Comparison of ENCODE assay signal across 1 cellular context in the genomic region with DNA sequence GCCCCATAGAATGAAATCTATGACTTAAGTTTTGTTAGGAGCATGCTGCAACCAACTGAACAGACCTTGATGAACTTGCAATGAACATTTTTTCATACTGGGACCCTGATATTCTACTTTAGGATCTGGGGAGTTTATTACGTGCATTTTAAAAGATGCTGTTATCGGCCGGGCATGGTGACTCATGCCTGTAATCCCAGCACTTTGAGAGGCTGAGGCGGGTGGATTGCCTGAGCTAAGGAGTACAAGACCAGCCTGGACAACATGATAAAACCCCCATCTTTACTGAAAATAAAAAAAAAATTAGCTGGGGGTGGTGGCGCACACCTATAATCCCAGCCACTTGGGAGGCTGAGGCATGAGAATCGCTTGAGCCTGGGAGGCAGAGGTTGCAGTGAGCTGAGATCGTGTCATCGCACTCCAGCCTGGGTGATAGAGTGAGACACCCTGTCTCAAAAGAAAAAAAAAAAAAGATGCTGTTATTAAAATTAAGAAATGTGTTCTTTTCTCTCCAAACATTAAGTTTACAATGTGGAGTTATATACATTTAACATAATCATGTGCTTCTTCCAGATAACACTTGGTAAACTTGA.
A peak's percentile ranks its signal among the peaks of the same experiment; 100 is the strongest.
TF ChIP-seq lines count a peak whose summit lies in the region.

No MANE protein-coding gene starts in this region.

TF ChIP-seq in K562, 482 proteins besides CTCF, POLR2A, EP300 and RAD21 (continued from another document):
- peak; percentile 89 to 93 for TF ChIP-seq TRIM24 (IDR thresholded peaks at IDR 0.05)
- TF ChIP-seq SUPT5H (IDR thresholded peaks at IDR 0.05): no peak
- no peak for TF ChIP-seq ZNF431 (CRISPR knock-in tag; IDR thresholded peaks at IDR 0.05)
- peak; percentile 21; the same call in 1 of the 2 replicates for TF ChIP-seq ATF7 (IDR thresholded peaks at IDR 0.05)
- 0 out of 2 replicates have a peak, but pooled peaks have one; percentile 18 for TF ChIP-seq ZBTB2 (IDR thresholded peaks at IDR 0.05)
- 0 out of 2 replicates have a peak, but pooled peaks have one; percentile 31 for TF ChIP-seq ZEB2 (IDR thresholded peaks at IDR 0.05)
- TF ChIP-seq CGGBP1 (CRISPR knock-in tag; IDR thresholded peaks at IDR 0.05): no peak
- TF ChIP-seq ARID3B (CRISPR knock-in tag; IDR thresholded peaks at IDR 0.05; ENCODE audit: borderline replicate concordance): no peak
- peak; percentile 93 for TF ChIP-seq ARID1B (IDR thresholded peaks at IDR 0.05)
- peak; percentile 88 for TF ChIP-seq CBFA2T2 (conservative IDR thresholded peaks at IDR 0.05)
- peak; percentile 28; the same call in 1 of the 2 replicates for TF ChIP-seq HMBOX1 (IDR thresholded peaks at IDR 0.05)
- peak; percentile 81 for TF ChIP-seq NCOR1 (IDR thresholded peaks at IDR 0.05)
- peak; percentile 27 for TF ChIP-seq FOS (IDR thresholded peaks at IDR 0.05; ENCODE audit: extremely low read depth, insufficient read length)
- 0 out of 2 replicates have a peak, but pooled peaks have one; percentile 38 for TF ChIP-seq DMBX1 (CRISPR knock-in tag; IDR thresholded peaks at IDR 0.05; ENCODE audit: borderline replicate concordance)
- no peak for TF ChIP-seq BCLAF1 (IDR thresholded peaks at IDR 0.05; ENCODE audit: borderline replicate concordance in 1 of 2, control insufficient read depth in 1 of 2, low read depth in 2 of 2, low read length in 1 of 2)
- no peak for TF ChIP-seq RBM34 (IDR thresholded peaks at IDR 0.05; ENCODE audit: borderline replicate concordance, insufficient read depth, low read length)
- TF ChIP-seq, protein P1, sequence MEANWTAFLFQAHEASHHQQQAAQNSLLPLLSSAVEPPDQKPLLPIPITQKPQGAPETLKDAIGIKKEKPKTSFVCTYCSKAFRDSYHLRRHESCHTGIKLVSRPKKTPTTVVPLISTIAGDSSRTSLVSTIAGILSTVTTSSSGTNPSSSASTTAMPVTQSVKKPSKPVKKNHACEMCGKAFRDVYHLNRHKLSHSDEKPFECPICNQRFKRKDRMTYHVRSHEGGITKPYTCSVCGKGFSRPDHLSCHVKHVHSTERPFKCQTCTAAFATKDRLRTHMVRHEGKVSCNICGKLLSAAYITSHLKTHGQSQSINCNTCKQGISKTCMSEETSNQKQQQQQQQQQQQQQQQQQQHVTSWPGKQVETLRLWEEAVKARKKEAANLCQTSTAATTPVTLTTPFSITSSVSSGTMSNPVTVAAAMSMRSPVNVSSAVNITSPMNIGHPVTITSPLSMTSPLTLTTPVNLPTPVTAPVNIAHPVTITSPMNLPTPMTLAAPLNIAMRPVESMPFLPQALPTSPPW (CRISPR knock-in tag; IDR thresholded peaks at IDR 0.05): peak; percentile 21; the same call in 1 of the 2 replicates
- no peak for TF ChIP-seq ZNF583 (CRISPR knock-in tag; IDR thresholded peaks at IDR 0.05)
- 0 out of 2 replicates have a peak, but pooled peaks have one; percentile 46 for TF ChIP-seq MTA3 (IDR thresholded peaks at IDR 0.05; ENCODE audit: borderline replicate concordance)
- TF ChIP-seq JUND (IDR thresholded peaks at IDR 0.05; ENCODE audit: borderline replicate concordance, low read depth, low read length): peak; percentile 97
- TF ChIP-seq JUND (tag; IDR thresholded peaks at IDR 0.05; ENCODE audit: borderline replicate concordance, low read depth, low read length): peak; percentile 93
- TF ChIP-seq, protein P2, sequence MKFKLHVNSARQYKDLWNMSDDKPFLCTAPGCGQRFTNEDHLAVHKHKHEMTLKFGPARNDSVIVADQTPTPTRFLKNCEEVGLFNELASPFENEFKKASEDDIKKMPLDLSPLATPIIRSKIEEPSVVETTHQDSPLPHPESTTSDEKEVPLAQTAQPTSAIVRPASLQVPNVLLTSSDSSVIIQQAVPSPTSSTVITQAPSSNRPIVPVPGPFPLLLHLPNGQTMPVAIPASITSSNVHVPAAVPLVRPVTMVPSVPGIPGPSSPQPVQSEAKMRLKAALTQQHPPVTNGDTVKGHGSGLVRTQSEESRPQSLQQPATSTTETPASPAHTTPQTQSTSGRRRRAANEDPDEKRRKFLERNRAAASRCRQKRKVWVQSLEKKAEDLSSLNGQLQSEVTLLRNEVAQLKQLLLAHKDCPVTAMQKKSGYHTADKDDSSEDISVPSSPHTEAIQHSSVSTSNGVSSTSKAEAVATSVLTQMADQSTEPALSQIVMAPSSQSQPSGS (CRISPR knock-in tag; IDR thresholded peaks at IDR 0.05): no peak
- TF ChIP-seq, protein P3, sequence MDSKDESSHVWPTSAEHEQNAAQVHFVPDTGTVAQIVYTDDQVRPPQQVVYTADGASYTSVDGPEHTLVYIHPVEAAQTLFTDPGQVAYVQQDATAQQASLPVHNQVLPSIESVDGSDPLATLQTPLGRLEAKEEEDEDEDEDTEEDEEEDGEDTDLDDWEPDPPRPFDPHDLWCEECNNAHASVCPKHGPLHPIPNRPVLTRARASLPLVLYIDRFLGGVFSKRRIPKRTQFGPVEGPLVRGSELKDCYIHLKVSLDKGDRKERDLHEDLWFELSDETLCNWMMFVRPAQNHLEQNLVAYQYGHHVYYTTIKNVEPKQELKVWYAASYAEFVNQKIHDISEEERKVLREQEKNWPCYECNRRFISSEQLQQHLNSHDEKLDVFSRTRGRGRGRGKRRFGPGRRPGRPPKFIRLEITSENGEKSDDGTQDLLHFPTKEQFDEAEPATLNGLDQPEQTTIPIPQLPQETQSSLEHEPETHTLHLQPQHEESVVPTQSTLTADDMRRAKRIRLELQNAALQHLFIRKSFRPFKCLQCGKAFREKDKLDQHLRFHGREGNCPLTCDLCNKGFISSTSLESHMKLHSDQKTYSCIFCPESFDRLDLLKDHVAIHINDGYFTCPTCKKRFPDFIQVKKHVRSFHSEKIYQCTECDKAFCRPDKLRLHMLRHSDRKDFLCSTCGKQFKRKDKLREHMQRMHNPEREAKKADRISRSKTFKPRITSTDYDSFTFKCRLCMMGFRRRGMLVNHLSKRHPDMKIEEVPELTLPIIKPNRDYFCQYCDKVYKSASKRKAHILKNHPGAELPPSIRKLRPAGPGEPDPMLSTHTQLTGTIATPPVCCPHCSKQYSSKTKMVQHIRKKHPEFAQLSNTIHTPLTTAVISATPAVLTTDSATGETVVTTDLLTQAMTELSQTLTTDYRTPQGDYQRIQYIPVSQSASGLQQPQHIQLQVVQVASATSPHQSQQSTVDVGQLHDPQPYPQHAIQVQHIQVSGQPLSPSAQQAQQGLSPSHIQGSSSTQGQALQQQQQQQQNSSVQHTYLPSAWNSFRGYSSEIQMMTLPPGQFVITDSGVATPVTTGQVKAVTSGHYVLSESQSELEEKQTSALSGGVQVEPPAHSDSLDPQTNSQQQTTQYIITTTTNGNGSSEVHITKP (IDR thresholded peaks at IDR 0.05; ENCODE audit: partially characterized antibody): peak; percentile 26
- no peak for TF ChIP-seq ATF1 (CRISPR knock-in tag; IDR thresholded peaks at IDR 0.05)
- 0 out of 2 replicates have a peak, but pooled peaks have one; percentile 18 for TF ChIP-seq ATF1 (tag; IDR thresholded peaks at IDR 0.05)
- no peak for TF ChIP-seq ZNF212 (CRISPR knock-in tag; IDR thresholded peaks at IDR 0.05)
- peak; percentile 29; the same call in 1 of the 2 replicates for TF ChIP-seq NFE2 (IDR thresholded peaks at IDR 0.05; ENCODE audit: low read depth)
- TF ChIP-seq CTCFL (IDR thresholded peaks at IDR 0.05; ENCODE audit: borderline replicate concordance, insufficient read depth, low read depth, low read length, poor library complexity, severe bottlenecking): no peak
- peak; percentile 55; the same call in 1 of the 2 replicates for TF ChIP-seq NCOA1 (IDR thresholded peaks at IDR 0.05; ENCODE audit: low read depth)
- TF ChIP-seq NFYB (IDR thresholded peaks at IDR 0.05; ENCODE audit: extremely low read depth, insufficient read length): no peak
- TF ChIP-seq MEF2A (IDR thresholded peaks at IDR 0.05; ENCODE audit: control insufficient read depth, low read depth, low read length): no peak
- TF ChIP-seq TEAD4 (IDR thresholded peaks at IDR 0.05; ENCODE audit: low read length): peak; percentile 77
- TF ChIP-seq TEAD4 (CRISPR knock-in tag; IDR thresholded peaks at IDR 0.05; ENCODE audit: borderline replicate concordance): no peak
- peak; percentile 54 for TF ChIP-seq DACH1 (IDR thresholded peaks at IDR 0.05; ENCODE audit: partially characterized antibody)
- TF ChIP-seq ZNF24 (IDR thresholded peaks at IDR 0.05): 0 out of 2 replicates have a peak, but pooled peaks have one; percentile 13
- TF ChIP-seq JUN (IDR thresholded peaks at IDR 0.05; ENCODE audit: borderline replicate concordance, low read depth, low read length): peak; percentile 77; the same call in 1 of the 2 replicates
- no peak for TF ChIP-seq JUN (CRISPR knock-in tag; IDR thresholded peaks at IDR 0.05; ENCODE audit: borderline replicate concordance)
- no peak for TF ChIP-seq NR3C1 (CRISPR knock-in tag; IDR thresholded peaks at IDR 0.05)
TF ChIP-seq in K562: peak in this region for 60.
